In the genomic region with DNA sequence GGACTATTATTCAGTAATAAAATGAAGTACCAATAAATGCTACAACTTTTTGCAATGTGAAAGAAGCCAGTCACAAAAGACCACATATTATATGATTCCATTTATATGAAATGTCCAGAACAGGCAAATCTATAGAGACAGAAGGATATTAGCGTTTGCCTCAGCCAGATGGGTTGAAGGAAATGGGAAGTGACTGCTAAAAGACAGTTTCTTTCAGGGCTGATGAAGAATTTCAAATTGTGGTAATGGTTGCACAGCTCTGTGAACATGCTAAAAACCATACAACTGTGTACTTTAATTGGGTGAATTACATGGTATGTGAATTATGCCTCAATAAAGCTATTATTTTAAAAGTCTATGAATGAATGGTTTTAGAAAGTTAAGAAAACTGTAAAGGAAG, we compare ENCODE assay signal across 30 cellular contexts.
"Had no signal": no experiment of that assay in that cellular context is flagged by ENCODE, and none has a peak within 500 bp of the region (broad histone marks: within the 10 kb centered on the region; RNA-seq: fewer than 3 reads in every experiment).

No MANE protein-coding gene starts in this region.

- H3K9me3 Mint-ChIP-seq: activated B cell treated with CpG ODN at 0.5 μM for 24 hours; activated T-cell treated with anti-CD3 and anti-CD28 coated beads, Interleukin-2, amount 50 U/mL, for 4 hours; activated T-helper 2 cell treated with anti-CD3 and anti-CD28 coated beads, Interferon-gamma antibody, Interleukin-2, Interleukin-4, amounts not matched to agents 10 μg/mL and 5 μg/mL and 100 μg/mL, durations not matched to agents 14 hours and 24 hours and 36 hours; central memory CD8-positive, alpha-beta T cell; stimulated activated effector memory CD8-positive, alpha-beta T cell treated with anti-CD3 and anti-CD28 coated beads, Interleukin-12 subunit alpha, Interleukin-12 subunit beta, amount 100 ng/mL, for 72 hours; stimulated activated naive CD8-positive, alpha-beta T cell treated with anti-CD3 and anti-CD28 coated beads, Interleukin-15, amount 100 ng/mL, for 72 hours had no signal

- H3K4me3 ChIP-seq: breast epithelium, hepatocyte, pancreas, right lobe of liver, skin epidermis, tibial nerve had no signal

- DNase-seq: activated B cell treated with CpG ODN at 0.5 μM for 24 hours; activated CD4-positive, alpha-beta T cell treated with anti-CD3 and anti-CD28 coated beads for 36 hours; activated CD4-positive, alpha-beta T cell treated with anti-CD3 and anti-CD28 coated beads, Interleukin-2, amount 50 U/mL, for 48 hours; activated CD8-positive, alpha-beta memory T cell treated with anti-CD3 and anti-CD28 coated beads, Interleukin-2, amount 50 U/mL, for 48 hours; activated naive CD4-positive, alpha-beta T cell; activated T-cell treated with anti-CD3 and anti-CD28 coated beads, Interleukin-2, amount 50 U/mL, for 4 hours; amniotic stem cell; effector memory CD4-positive, alpha-beta T cell; foreskin melanocyte; glutamatergic neuron; left cardiac atrium; mesenchymal stem cell; pancreas; right lobe of liver; stimulated activated CD4-positive, alpha-beta T cell treated with anti-CD3 and anti-CD28 coated beads, Interleukin-2, amount 100 ng/mL, for 24 hours; stimulated activated naive CD8-positive, alpha-beta T cell treated with anti-CD3 and anti-CD28 coated beads, Interleukin-15, amount 100 ng/mL, for 72 hours; T-helper 9 cell had no signal

- H3K27ac ChIP-seq: breast epithelium, hepatocyte, neutrophil, pancreas, right lobe of liver, skin epidermis, tibial nerve had no signal

- H3K4me1 ChIP-seq: breast epithelium, pancreas, right lobe of liver had no signal

- FAIRE-seq: colon, endothelial cell of umbilical vein, pancreas had no signal

- H3K4me2 ChIP-seq: hepatocyte had no signal

- H3K36me3 ChIP-seq: breast epithelium, neutrophil, pancreas, right lobe of liver, tibial nerve had no signal

- H3K4me3 Mint-ChIP-seq: activated B cell treated with CpG ODN at 0.5 μM for 24 hours; activated CD4-positive, alpha-beta T cell treated with anti-CD3 and anti-CD28 coated beads for 36 hours; activated naive CD8-positive, alpha-beta T cell; activated T-cell treated with anti-CD3 and anti-CD28 coated beads, Interleukin-2, amount 50 U/mL, for 4 hours; central memory CD8-positive, alpha-beta T cell; nephron; stimulated activated effector memory CD8-positive, alpha-beta T cell treated with anti-CD3 and anti-CD28 coated beads, Interleukin-12 subunit alpha, Interleukin-12 subunit beta, amount 100 ng/mL, for 72 hours; stimulated activated naive CD8-positive, alpha-beta T cell treated with anti-CD3 and anti-CD28 coated beads, Interleukin-15, amount 100 ng/mL, for 72 hours had no signal

- H3K36me3 Mint-ChIP-seq: stimulated activated effector memory CD8-positive, alpha-beta T cell treated with anti-CD3 and anti-CD28 coated beads, Interleukin-12 subunit alpha, Interleukin-12 subunit beta, amount 100 ng/mL, for 72 hours had no signal

- H3K27me3 ChIP-seq: breast epithelium, hepatocyte, neutrophil, pancreas, right lobe of liver, tibial nerve had no signal

- H3K27me3 Mint-ChIP-seq: activated B cell treated with CpG ODN at 0.5 μM for 24 hours; activated CD4-positive, alpha-beta T cell treated with anti-CD3 and anti-CD28 coated beads for 36 hours; activated naive CD8-positive, alpha-beta T cell; central memory CD8-positive, alpha-beta T cell; stimulated activated naive CD8-positive, alpha-beta T cell treated with anti-CD3 and anti-CD28 coated beads, Interleukin-15, amount 100 ng/mL, for 72 hours had no signal

- H3K27ac Mint-ChIP-seq: activated B cell treated with CpG ODN at 0.5 μM for 24 hours; activated CD4-positive, alpha-beta T cell treated with anti-CD3 and anti-CD28 coated beads for 36 hours; activated naive CD8-positive, alpha-beta T cell; activated T-helper 2 cell treated with anti-CD3 and anti-CD28 coated beads, Interferon-gamma antibody, Interleukin-2, Interleukin-4, amounts not matched to agents 10 μg/mL and 5 μg/mL and 100 μg/mL, durations not matched to agents 14 hours and 24 hours and 36 hours; nephron; stimulated activated effector memory CD8-positive, alpha-beta T cell treated with anti-CD3 and anti-CD28 coated beads, Interleukin-12 subunit alpha, Interleukin-12 subunit beta, amount 100 ng/mL, for 72 hours; stimulated activated naive CD8-positive, alpha-beta T cell treated with anti-CD3 and anti-CD28 coated beads, Interleukin-15, amount 100 ng/mL, for 72 hours had no signal

- H2AFZ ChIP-seq: hepatocyte had no signal

- H3K9me3 ChIP-seq: breast epithelium, neutrophil, pancreas, right lobe of liver, tibial nerve had no signal

- ATAC-seq: activated CD4-positive, alpha-beta T cell treated with anti-CD3 and anti-CD28 coated beads for 36 hours; activated T-cell treated with anti-CD3 and anti-CD28 coated beads, Interleukin-2, amount 50 U/mL, for 4 hours; esophagus mucosa; left cardiac atrium; pancreas; stimulated activated effector memory CD8-positive, alpha-beta T cell treated with anti-CD3 and anti-CD28 coated beads, Interleukin-12 subunit alpha, Interleukin-12 subunit beta, amount 100 ng/mL, for 72 hours; stimulated activated naive CD8-positive, alpha-beta T cell treated with anti-CD3 and anti-CD28 coated beads, Interleukin-15, amount 100 ng/mL, for 72 hours had no signal
